11 cellular contexts compared by ENCODE assay signal in the genomic region with DNA sequence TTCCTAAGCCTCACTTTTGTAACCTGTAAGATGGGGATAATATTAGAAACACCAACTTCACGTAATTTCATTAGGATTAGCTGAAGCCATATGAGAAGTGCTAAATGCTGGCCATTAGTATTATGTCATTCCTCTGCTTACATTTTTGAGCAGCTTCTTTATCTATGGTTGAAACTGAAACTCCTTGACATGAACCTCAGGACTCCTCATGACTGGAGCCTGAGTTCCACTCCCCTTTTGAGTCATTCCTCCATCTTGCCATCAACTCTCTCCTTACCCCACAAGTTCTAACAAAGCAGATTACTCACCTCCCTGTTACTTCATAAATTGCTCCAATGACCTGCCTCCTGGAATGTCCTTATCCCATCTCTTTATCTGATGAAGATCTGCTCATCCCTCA.
DNase-seq lines count a peak whose midpoint lies in the region; ATAC-seq, FAIRE-seq and TF ChIP-seq lines count a peak whose summit lies in the region.
"Had no signal": no experiment of that assay in that cellular context is flagged by ENCODE, and none has a peak within 500 bp of the region (broad histone marks: within the 10 kb centered on the region; RNA-seq: fewer than 3 reads in every experiment).

No MANE protein-coding gene starts in this region.

- TF ChIP-seq RAD21 in GM12878 (IDR thresholded peaks at IDR 0.05; ENCODE audit: insufficient read depth, low read depth, low read length) = no peak

- TF ChIP-seq CTCF in GM12865 (IDR thresholded peaks at IDR 0.05; ENCODE audit: insufficient read depth, low read depth, low read length, missing control alignments) (no peak), GM12878 (IDR thresholded peaks at IDR 0.05 in 2 of 3, conservative IDR thresholded peaks at IDR 0.05 in 1 of 3; ENCODE audit: control insufficient read depth in 2 of 3, extremely low read depth in 1 of 3, insufficient read depth in 1 of 3, low read depth in 3 of 3, low read length in 3 of 3) (no peak)

- H3K4me3 ChIP-seq in GM12865 (ENCODE audit: low read depth, low read length) (no peak overlapping the region), GM12878 (no peak overlapping the region), small intestine (ENCODE audit: low read depth in 1 of 2, low read length in 2 of 2) (no peak overlapping the region)

- no peak overlapping the region for H2AFZ ChIP-seq in GM12878 (ENCODE audit: control insufficient read depth, low read depth, low read length)

- H3K27me3 ChIP-seq in GM12878 (replicated peaks in 1 of 2; ENCODE audit: control insufficient read depth in 2 of 2, insufficient read depth in 2 of 2, low read length in 1 of 2) (no peaks in the 10 kb centered on the region), small intestine (ENCODE audit: control insufficient read depth in 2 of 2, insufficient read depth in 2 of 2, low read length in 2 of 2) (no peaks in the 10 kb centered on the region)
- H3K27me3 ChIP-seq: BE2C had no signal

- SMC1A ChIA-PET in GM12878 (lab: Charles Lee; ENCODE audit: uncharacterized antibody, unreplicated experiment) = no interaction called here

- BruUV-seq in GM12878 (replicated peaks; lab: Mats Ljungman, UMichigan) = no TSS peak

- H3K36me3 ChIP-seq in GM12878 (ENCODE audit: control insufficient read depth in 2 of 2, insufficient read depth in 2 of 2, low read length in 1 of 2) = no peaks in the 10 kb centered on the region
- no peaks in the 10 kb centered on the region for H3K36me3 ChIP-seq in small intestine (ENCODE audit: control insufficient read depth in 2 of 2, insufficient read depth in 2 of 2, low read length in 2 of 2)
- H3K36me3 ChIP-seq: BE2C had no signal

- H3K4me2 ChIP-seq in GM12878 (ENCODE audit: control insufficient read depth, insufficient read depth) = no peak overlapping the region

- FAIRE-seq in GM12878 (lab: Jason Lieb, UNC) = no peak
- FAIRE-seq in small intestine (lab: Jason Lieb, UNC) = no peak
- FAIRE-seq in frontal cortex (lab: Jason Lieb, UNC) = no peak

- peak; percentile 97 for ATAC-seq in GM21390 (IDR thresholded peaks at IDR 0.05; ENCODE audit: unreplicated experiment)
- ATAC-seq in HG03108 (IDR thresholded peaks at IDR 0.05; ENCODE audit: unreplicated experiment) = peak; percentile 61
- ATAC-seq in GM12878 = peak; percentile 77
- ATAC-seq in GM19035 (IDR thresholded peaks at IDR 0.05; ENCODE audit: unreplicated experiment) = no peak
- ATAC-seq: naive thymus-derived CD8-positive, alpha-beta T cell had no signal

- H3K4me1 ChIP-seq in GM12878 (ENCODE audit: control insufficient read depth, insufficient read depth, low read length) (no peaks in the 10 kb centered on the region), small intestine (ENCODE audit: control insufficient read depth in 2 of 2, insufficient read depth in 1 of 2, low read depth in 1 of 2, low read length in 1 of 2) (no peaks in the 10 kb centered on the region)
- H3K4me1 ChIP-seq: BE2C had no signal

- TF ChIP-seq POLR2A in GM12878 (IDR thresholded peaks at IDR 0.05; ENCODE audit: low read depth, low read length) = no peak

- DNase-seq in GM12865 (ENCODE audit: low read depth) = peak; percentile 46
- DNase-seq in GM12878 (ENCODE audit: low read depth, low spot score) = no peak
- no peak for DNase-seq in small intestine
- DNase-seq in frontal cortex (ENCODE audit: low spot score in 2 of 2) = no peak
- DNase-seq in NCI-H2107 (lab: John Stamatoyannopoulos, UW) = no peak
- DNase-seq: BE2C; naive thymus-derived CD8-positive, alpha-beta T cell; substantia nigra had no signal

- H3K27ac ChIP-seq in GM12878 (ENCODE audit: control insufficient read depth, insufficient read depth) (no peak overlapping the region), small intestine (ENCODE audit: low read depth in 1 of 2, low read length in 1 of 2) (no peak overlapping the region)

- POLR2A ChIA-PET in GM12878 (lab: Charles Lee) = no interaction called here

- intact Hi-C loops in GM12878 (cut with micrococcal nuclease; ENCODE audit: unreplicated experiment) = no loop called here

- no peaks in the 10 kb centered on the region for H4K20me1 ChIP-seq in GM12878 (ENCODE audit: control insufficient read depth, insufficient read depth)

- RAD21 ChIA-PET in GM12878 (lab: Charles Lee; ENCODE audit: unreplicated experiment) = no interaction called here

- no peaks in the 10 kb centered on the region for H3K79me2 ChIP-seq in GM12878 (ENCODE audit: control insufficient read depth, insufficient read depth, low read length)

- in situ Hi-C loops in GM12878 (cut with MboI) = no loop called here

- H3K9me3 ChIP-seq in GM12878 (replicated peaks; ENCODE audit: control insufficient read depth, insufficient read depth, low read length) (no peaks in the 10 kb centered on the region; the same call in 2 of the 3 replicates), small intestine (ENCODE audit: control insufficient read depth, low read depth) (no peaks in the 10 kb centered on the region)
- H3K9me3 ChIP-seq: BE2C had no signal

- CTCF ChIA-PET in GM12878 (lab: Yijun Ruan, JAX) = no interaction called here

- H3K9ac ChIP-seq in GM12878 (ENCODE audit: control insufficient read depth, insufficient read depth, low read length) = no peak overlapping the region

- no peak for TF ChIP-seq EP300 in GM12878 (IDR thresholded peaks at IDR 0.05; ENCODE audit: borderline replicate concordance in 1 of 2, control insufficient read depth in 1 of 2, low read depth in 2 of 2, low read length in 2 of 2)

- 0% methylated on average over 1 of the region's 1 CpG for WGBS in GM12878 (ENCODE audit: insufficient coverage, insufficient replicate concordance, low lambda C conversion rate, missing lambda C conversion rate)
- 62 to 71% (median 64%) methylated on average over 1 of the region's 1 CpG for WGBS in small intestine, 3 donors

TF ChIP-seq in GM12878, 131 proteins besides CTCF, POLR2A, EP300 and RAD21 (continues in another document):
- TF ChIP-seq, protein P1, sequence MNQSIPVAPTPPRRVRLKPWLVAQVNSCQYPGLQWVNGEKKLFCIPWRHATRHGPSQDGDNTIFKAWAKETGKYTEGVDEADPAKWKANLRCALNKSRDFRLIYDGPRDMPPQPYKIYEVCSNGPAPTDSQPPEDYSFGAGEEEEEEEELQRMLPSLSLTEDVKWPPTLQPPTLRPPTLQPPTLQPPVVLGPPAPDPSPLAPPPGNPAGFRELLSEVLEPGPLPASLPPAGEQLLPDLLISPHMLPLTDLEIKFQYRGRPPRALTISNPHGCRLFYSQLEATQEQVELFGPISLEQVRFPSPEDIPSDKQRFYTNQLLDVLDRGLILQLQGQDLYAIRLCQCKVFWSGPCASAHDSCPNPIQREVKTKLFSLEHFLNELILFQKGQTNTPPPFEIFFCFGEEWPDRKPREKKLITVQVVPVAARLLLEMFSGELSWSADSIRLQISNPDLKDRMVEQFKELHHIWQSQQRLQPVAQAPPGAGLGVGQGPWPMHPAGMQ (IDR thresholded peaks at IDR 0.05; ENCODE audit: borderline replicate concordance) = no peak
- TF ChIP-seq ZNF384 (IDR thresholded peaks at IDR 0.05; ENCODE audit: borderline replicate concordance, low read depth, low read length) = no peak
- no peak for TF ChIP-seq JUND (IDR thresholded peaks at IDR 0.05; ENCODE audit: low read depth, low read length)
- TF ChIP-seq NR2C1 (IDR thresholded peaks at IDR 0.05) = no peak
- peak; percentile 41; the same call in 1 of the 2 replicates for TF ChIP-seq IKZF1 (conservative IDR thresholded peaks at IDR 0.05)
- no peak for TF ChIP-seq PAX8 (IDR thresholded peaks at IDR 0.05)
- TF ChIP-seq PKNOX1 (IDR thresholded peaks at IDR 0.05) = no peak
- no peak for TF ChIP-seq NR2F1 (conservative IDR thresholded peaks at IDR 0.05)
- no peak for TF ChIP-seq ZNF622 (IDR thresholded peaks at IDR 0.05)
- TF ChIP-seq SUPT20H (IDR thresholded peaks at IDR 0.05; ENCODE audit: borderline replicate concordance, control insufficient read depth, low read depth, low read length) = no peak
- TF ChIP-seq CBFB (IDR thresholded peaks at IDR 0.05; ENCODE audit: low read depth) = no peak
- TF ChIP-seq, protein P2, sequence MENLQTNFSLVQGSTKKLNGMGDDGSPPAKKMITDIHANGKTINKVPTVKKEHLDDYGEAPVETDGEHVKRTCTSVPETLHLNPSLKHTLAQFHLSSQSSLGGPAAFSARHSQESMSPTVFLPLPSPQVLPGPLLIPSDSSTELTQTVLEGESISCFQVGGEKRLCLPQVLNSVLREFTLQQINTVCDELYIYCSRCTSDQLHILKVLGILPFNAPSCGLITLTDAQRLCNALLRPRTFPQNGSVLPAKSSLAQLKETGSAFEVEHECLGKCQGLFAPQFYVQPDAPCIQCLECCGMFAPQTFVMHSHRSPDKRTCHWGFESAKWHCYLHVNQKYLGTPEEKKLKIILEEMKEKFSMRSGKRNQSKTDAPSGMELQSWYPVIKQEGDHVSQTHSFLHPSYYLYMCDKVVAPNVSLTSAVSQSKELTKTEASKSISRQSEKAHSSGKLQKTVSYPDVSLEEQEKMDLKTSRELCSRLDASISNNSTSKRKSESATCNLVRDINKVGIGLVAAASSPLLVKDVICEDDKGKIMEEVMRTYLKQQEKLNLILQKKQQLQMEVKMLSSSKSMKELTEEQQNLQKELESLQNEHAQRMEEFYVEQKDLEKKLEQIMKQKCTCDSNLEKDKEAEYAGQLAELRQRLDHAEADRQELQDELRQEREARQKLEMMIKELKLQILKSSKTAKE (IDR thresholded peaks at IDR 0.05; ENCODE audit: low read depth, poor library complexity, severe bottlenecking) = no peak
- TF ChIP-seq SIX5 (IDR thresholded peaks at IDR 0.05; ENCODE audit: low read depth, low read length, severe bottlenecking) = no peak
- no peak for TF ChIP-seq SREBF1 (IDR thresholded peaks at IDR 0.05; ENCODE audit: low read length)
- TF ChIP-seq CHD4 (IDR thresholded peaks at IDR 0.05) = no peak
- no peak for TF ChIP-seq CBX3 (IDR thresholded peaks at IDR 0.05; ENCODE audit: borderline replicate concordance, low read depth)
- no peak for TF ChIP-seq TCF12 (IDR thresholded peaks at IDR 0.05; ENCODE audit: low read depth, low read length)
